ENCODE assay signal across 1 cellular context in the genomic region with DNA sequence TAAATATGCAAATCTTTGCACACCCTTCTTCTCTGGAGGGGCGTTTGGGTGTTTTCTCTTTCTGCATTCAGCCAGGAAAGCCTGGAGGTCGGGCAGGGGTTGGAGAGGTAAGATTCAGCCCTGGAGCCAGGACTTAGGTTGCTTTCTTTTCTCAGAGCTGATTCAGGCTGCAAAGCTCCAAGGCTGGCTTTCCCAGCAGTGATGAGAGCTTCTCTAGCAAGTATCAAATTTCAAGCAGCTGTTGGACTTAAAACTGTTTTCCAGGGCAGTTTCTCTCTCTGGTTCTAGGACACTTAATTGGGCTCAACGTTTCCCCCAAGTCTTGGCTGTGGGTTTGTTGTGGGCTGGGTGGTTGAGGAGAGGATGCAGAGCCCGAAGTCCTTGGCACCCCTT.
TF ChIP-seq lines count a peak whose summit lies in the region.

No MANE protein-coding gene starts in this region.

TF ChIP-seq in GM23338, 12 proteins besides CTCF, POLR2A, EP300 and RAD21 (continued from another document):
- TF ChIP-seq ZNF462 (CRISPR knock-in tag; IDR thresholded peaks at IDR 0.05) (no peak), JUNB (IDR thresholded peaks at IDR 0.05; ENCODE audit: unreplicated experiment) (no peak), POLR2AphosphoS5 (IDR thresholded peaks at IDR 0.05; ENCODE audit: low read depth) (no peak), EZH2 (IDR thresholded peaks at IDR 0.05; ENCODE audit: low read depth, unreplicated experiment) (no peak), CREB1 (CRISPR knock-in tag; IDR thresholded peaks at IDR 0.05; ENCODE audit: low read depth) (no peak), EZH2phosphoT487 (IDR thresholded peaks at IDR 0.05; ENCODE audit: unreplicated experiment) (no peak), NANOG (IDR thresholded peaks at IDR 0.05; ENCODE audit: borderline replicate concordance) (no peak), REST (IDR thresholded peaks at IDR 0.05; ENCODE audit: unreplicated experiment) (no peak)
